In the genomic region with DNA sequence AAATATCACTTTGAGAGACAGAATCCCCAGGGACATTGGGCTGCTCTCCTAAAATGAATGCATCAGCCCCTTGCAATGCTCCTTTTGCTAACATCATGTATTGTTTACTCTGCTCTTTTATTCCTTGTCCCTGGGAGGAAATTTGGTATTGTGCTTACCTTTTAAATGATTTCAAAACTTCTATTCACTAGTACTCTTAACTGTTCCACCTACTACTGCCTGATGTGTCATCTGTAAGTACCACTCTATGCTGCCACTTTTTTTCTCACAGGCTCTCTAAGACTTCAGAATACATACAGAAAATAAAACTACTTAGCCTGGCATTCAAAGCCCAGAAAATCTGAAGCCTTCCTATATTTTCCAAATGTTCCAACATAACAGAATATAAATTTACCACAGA, we compare ENCODE assay signal across 1 cellular context.
TF ChIP-seq lines count a peak whose summit lies in the region.

No MANE protein-coding gene starts in this region.

TF ChIP-seq in WTC11, 78 proteins besides CTCF, POLR2A, EP300 and RAD21 (continued from another document):
- TF ChIP-seq TCF7 (CRISPR knock-in tag; IDR thresholded peaks at IDR 0.05; ENCODE audit: low read depth), result no peak
- TF ChIP-seq ESRRA (CRISPR knock-in tag; IDR thresholded peaks at IDR 0.05; ENCODE audit: borderline replicate concordance), result no peak
- TF ChIP-seq, protein P1, sequence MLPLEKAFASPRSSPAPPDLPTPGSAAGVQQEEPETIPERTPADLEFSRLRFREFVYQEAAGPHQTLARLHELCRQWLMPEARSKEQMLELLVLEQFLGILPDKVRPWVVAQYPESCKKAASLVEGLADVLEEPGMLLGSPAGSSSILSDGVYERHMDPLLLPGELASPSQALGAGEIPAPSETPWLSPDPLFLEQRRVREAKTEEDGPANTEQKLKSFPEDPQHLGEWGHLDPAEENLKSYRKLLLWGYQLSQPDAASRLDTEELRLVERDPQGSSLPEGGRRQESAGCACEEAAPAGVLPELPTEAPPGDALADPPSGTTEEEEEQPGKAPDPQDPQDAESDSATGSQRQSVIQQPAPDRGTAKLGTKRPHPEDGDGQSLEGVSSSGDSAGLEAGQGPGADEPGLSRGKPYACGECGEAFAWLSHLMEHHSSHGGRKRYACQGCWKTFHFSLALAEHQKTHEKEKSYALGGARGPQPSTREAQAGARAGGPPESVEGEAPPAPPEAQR (CRISPR knock-in tag; IDR thresholded peaks at IDR 0.05), result no peak
- TF ChIP-seq ETV6 (CRISPR knock-in tag; IDR thresholded peaks at IDR 0.05), result no peak
- no peak for TF ChIP-seq CBFB (CRISPR knock-in tag; IDR thresholded peaks at IDR 0.05; ENCODE audit: low read depth)
- TF ChIP-seq ATF1 (CRISPR knock-in tag; IDR thresholded peaks at IDR 0.05), result no peak
- TF ChIP-seq NR2C2 (CRISPR knock-in tag; IDR thresholded peaks at IDR 0.05), result no peak
- no peak for TF ChIP-seq SMAD4 (CRISPR knock-in tag; IDR thresholded peaks at IDR 0.05)
